17 cellular contexts compared by ENCODE assay signal in genomic region chr18:8402237-8402636, GRCh38.
DNase-seq lines count a peak whose midpoint lies in the region; ATAC-seq and TF ChIP-seq lines count a peak whose summit lies in the region.
"Had no signal": no experiment of that assay in that cellular context is flagged by ENCODE, and none has a peak within 500 bp of the region (broad histone marks: within the 10 kb centered on the region; RNA-seq: fewer than 3 reads in every experiment).

No MANE protein-coding gene starts in this region.

- POLR2A ChIA-PET in WTC11 (lab: Charles Lee): no interaction called here

- H3K27me3 ChIP-seq in HAP-1 (ENCODE audit: low read depth): no peaks in the 10 kb centered on the region
- H3K27me3 ChIP-seq: BLaER1 had no signal

- CTCF ChIA-PET in WTC11 (lab: Charles Lee): interaction anchor here (0.7 to 1.6 kb wide), 3 partner anchors 13 to 78 kb away, joined by 3 to 4 read pairs (median 3); no protein-coding TSS in a partner anchor

- H3K27ac Mint-ChIP-seq in WTC11: no peak overlapping the region
- H3K27ac Mint-ChIP-seq: CD14-positive monocyte; CD4-positive, alpha-beta memory T cell had no signal

- 0 out of 2 replicates have a peak, but pooled peaks cover 2% of the 10 kb centered on the region for H3K36me3 Mint-ChIP-seq in WTC11
- H3K36me3 Mint-ChIP-seq: CD14-positive monocyte had no signal

- peaks cover 3% of the 10 kb centered on the region; the same call in 1 of the 2 replicates for H3K9me3 Mint-ChIP-seq in WTC11

- peak; percentile 40 for DNase-seq in ELF-1 (ENCODE audit: low read depth, low spot score)
- peak; percentile 7 to 33 for DNase-seq in HAP-1 (ENCODE audit: low spot score in 2 of 2)
- DNase-seq in WTC11 (ENCODE audit: low spot score): no peak
- peak; percentile 47 for DNase-seq in islet precursor cell
- no peak for DNase-seq in SHP77 (lab: John Stamatoyannopoulos, UW)
- DNase-seq in activated CD4-positive, alpha-beta T cell treated with anti-CD3 and anti-CD28 coated beads, Interleukin-2, amount 50 U/mL, for 4 hours: no peak
- no peak for DNase-seq in SIG-M5 (lab: John Stamatoyannopoulos, UW)
- DNase-seq: CD4-positive, alpha-beta memory T cell; DMS153; DMS79; GF-D8; IMR-90 had no signal

- H3K36me3 ChIP-seq in HAP-1 (replicated peaks): no peaks in the 10 kb centered on the region
- H3K36me3 ChIP-seq: BLaER1 had no signal

- peaks cover 14% of the 10 kb centered on the region for H3K4me1 Mint-ChIP-seq in WTC11
- H3K4me1 Mint-ChIP-seq: CD14-positive monocyte; CD4-positive, alpha-beta memory T cell had no signal

- no peaks in the 10 kb centered on the region for H3K27me3 Mint-ChIP-seq in WTC11 (ENCODE audit: low read depth)
- H3K27me3 Mint-ChIP-seq: CD4-positive, alpha-beta memory T cell had no signal

- no peaks in the 10 kb centered on the region for H3K4me1 ChIP-seq in HAP-1
- H3K4me1 ChIP-seq: A549, BLaER1 had no signal

- in situ Hi-C loops in HAP-1 (cut with MboI; ENCODE audit: low sequenced_read_pairs): loop anchor here (25.0 kb wide), 1 partner anchor 90 kb away; no protein-coding TSS in a partner anchor

- no peak overlapping the region for H3K4me3 ChIP-seq in HAP-1
- H3K4me3 ChIP-seq: A549, BLaER1, K562 had no signal

- peak; percentile 69 for ATAC-seq in WTC11
- no peak for ATAC-seq in GM21786 (IDR thresholded peaks at IDR 0.05; ENCODE audit: unreplicated experiment)
- ATAC-seq: A549, K562 had no signal

- TF ChIP-seq CTCF in WTC11 (IDR thresholded peaks at IDR 0.05): no peak

- H3K9me3 ChIP-seq in HAP-1: no peaks in the 10 kb centered on the region
- H3K9me3 ChIP-seq: A549, BLaER1 had no signal

- H3K4me3 Mint-ChIP-seq in WTC11: no peak overlapping the region
- H3K4me3 Mint-ChIP-seq: CD14-positive monocyte; CD4-positive, alpha-beta memory T cell had no signal

TF ChIP-seq in WTC11, 78 proteins besides CTCF, POLR2A, EP300 and RAD21:
- TF ChIP-seq ARID4B (CRISPR knock-in tag; IDR thresholded peaks at IDR 0.05; ENCODE audit: borderline replicate concordance) (no peak), ERG (CRISPR knock-in tag; IDR thresholded peaks at IDR 0.05) (no peak), ZBTB21 (CRISPR knock-in tag; IDR thresholded peaks at IDR 0.05; ENCODE audit: borderline replicate concordance) (no peak), USF1 (CRISPR knock-in tag; IDR thresholded peaks at IDR 0.05) (no peak), ESRRA (CRISPR knock-in tag; IDR thresholded peaks at IDR 0.05; ENCODE audit: borderline replicate concordance) (no peak), HMGXB4 (CRISPR knock-in tag; IDR thresholded peaks at IDR 0.05) (no peak), ZNF219 (CRISPR knock-in tag; IDR thresholded peaks at IDR 0.05; ENCODE audit: borderline replicate concordance) (no peak), HMGA2 (CRISPR knock-in tag; IDR thresholded peaks at IDR 0.05) (no peak), MLX (CRISPR knock-in tag; IDR thresholded peaks at IDR 0.05) (no peak), TEAD1 (CRISPR knock-in tag; IDR thresholded peaks at IDR 0.05) (no peak), ZNF425 (CRISPR knock-in tag; conservative IDR thresholded peaks at IDR 0.05) (no peak), GRHL2 (CRISPR knock-in tag; IDR thresholded peaks at IDR 0.05; ENCODE audit: insufficient replicate concordance, severe bottlenecking) (no peak), CBFB (CRISPR knock-in tag; IDR thresholded peaks at IDR 0.05; ENCODE audit: low read depth) (no peak), ZNF232 (CRISPR knock-in tag; IDR thresholded peaks at IDR 0.05) (no peak), ZNF396 (CRISPR knock-in tag; IDR thresholded peaks at IDR 0.05; ENCODE audit: borderline replicate concordance) (no peak), ZNF416 (CRISPR knock-in tag; IDR thresholded peaks at IDR 0.05) (no peak), ZNF671 (CRISPR knock-in tag; IDR thresholded peaks at IDR 0.05) (no peak)

Comparison
In these comparisons a context has a peak if more than half of its experiments do, and no peak if none do; other contexts are left out.
1. DNase-seq: peak in ELF-1 (single experiment), HAP-1 (2 of 2) and islet precursor cell (single experiment); none in WTC11 (single experiment), SHP77 (0 of 2), activated CD4-positive, alpha-beta T cell treated with anti-CD3 and anti-CD28 coated beads, Interleukin-2, amount 50 U/mL, for 4 hours (0 of 2) and SIG-M5 (single experiment).